In genomic region chr20:25247666-25248500, GRCh38 we compare ENCODE assay signal across 8 cellular contexts. TPM values are rescaled to one million over a fixed set of nuclear protein-coding genes. Genes with fewer than 3 reads are reported as not detected.
DNase-seq lines count a peak whose midpoint lies in the region; ATAC-seq and TF ChIP-seq lines count a peak whose summit lies in the region.

PYGB (plus strand) TSS chr20:25248085; CDS start chr20:25248179, 94 bp downstream.

- peaks cover 46% of the 10 kb centered on the region for H3K4me1 ChIP-seq in Loucy (ENCODE audit: insufficient read depth, low read length, poor library complexity, severe bottlenecking)
- peaks cover 41% of the 10 kb centered on the region for H3K4me1 ChIP-seq in SJSA1 (replicated peaks)
- H3K4me1 ChIP-seq in foreskin keratinocyte = peaks cover 9% of the 10 kb centered on the region
- H3K4me1 ChIP-seq in neural progenitor cell = peaks cover 57% of the 10 kb centered on the region
- peaks cover 11 to 61% (median 57%) of the 10 kb centered on the region in 5 donors for H3K4me1 ChIP-seq in subcutaneous abdominal adipose tissue (ENCODE audit: control insufficient read depth in 5 of 5, insufficient read depth in 5 of 5, low read length in 5 of 5)

- H3K27ac ChIP-seq in SJSA1 (peak within 1 kb of the TSS; percentile 70), foreskin keratinocyte (peak within 1 kb of the TSS; percentile 84), neural progenitor cell (peak within 1 kb of the TSS; percentile 68), subcutaneous abdominal adipose tissue (ENCODE audit: low read depth, low read length) (peak within 1 kb of the TSS; percentile 92)

- H3K27ac Mint-ChIP-seq in neural progenitor cell = peak within 1 kb of the TSS; percentile 96

- peak within 1 kb of the TSS; percentile 87 for H3K4me2 ChIP-seq in Loucy (ENCODE audit: low read depth, low read length, poor library complexity, severe bottlenecking)
- peak within 1 kb of the TSS; percentile 93 for H3K4me2 ChIP-seq in neural progenitor cell

- peaks cover 7% of the 10 kb centered on the region for H3K27me3 ChIP-seq in H7 (ENCODE audit: control insufficient read depth, insufficient read depth, low read length)
- H3K27me3 ChIP-seq in Loucy (ENCODE audit: insufficient read depth, low read length, poor library complexity, severe bottlenecking) = no peaks in the 10 kb centered on the region
- no peaks in the 10 kb centered on the region for H3K27me3 ChIP-seq in SJSA1 (replicated peaks)
- no peaks in the 10 kb centered on the region for H3K27me3 ChIP-seq in foreskin keratinocyte
- peaks cover 20% of the 10 kb centered on the region for H3K27me3 ChIP-seq in neural progenitor cell
- no peaks in the 10 kb centered on the region for H3K27me3 ChIP-seq in subcutaneous abdominal adipose tissue (ENCODE audit: control insufficient read depth in 5 of 5, insufficient read depth in 4 of 5, low read length in 5 of 5)

- peak within 1 kb of the TSS; percentile 75 for H3K9ac ChIP-seq in Loucy (ENCODE audit: low read depth, low read length, poor library complexity, severe bottlenecking)
- peak within 1 kb of the TSS; percentile 36 for H3K9ac ChIP-seq in neural progenitor cell
- peak within 1 kb of the TSS; percentile 52 to 90 (median 79) for H3K9ac ChIP-seq in subcutaneous abdominal adipose tissue (ENCODE audit: low read length in 5 of 5)

- no peaks in the 10 kb centered on the region for H3K9me2 ChIP-seq in Loucy (replicated peaks; ENCODE audit: low read depth, low read length)

- H3K36me3 Mint-ChIP-seq in neural progenitor cell = peaks cover 4% of the 10 kb centered on the region

- H3F3A ChIP-seq in Loucy (ENCODE audit: low read depth) = 0 out of 2 replicates have a peak, but pooled peaks cover 2% of the 10 kb centered on the region
- H3F3A ChIP-seq in neural progenitor cell (ENCODE audit: low read depth) = peaks cover 47% of the 10 kb centered on the region

- DNase-seq in GDM1 (lab: John Stamatoyannopoulos, UW) (peak; percentile 72), H7 (peak; percentile 99), SJSA1 (ENCODE audit: low read depth in 1 of 2, low spot score in 2 of 2) (peak; percentile 83 to 90), foreskin keratinocyte (peak; percentile 42 to 69), neural progenitor cell (ENCODE audit: low spot score) (peak; percentile 93)
- DNase-seq in activated gamma-delta T cell treated with anti-CD3 and anti-CD28 coated beads, Interleukin-2, amount 50 U/mL, for 16 hours (ENCODE audit: low read depth) = peak; percentile 54

- H3K9me3 ChIP-seq in Loucy (ENCODE audit: insufficient read depth, low read depth, low read length) (no peaks in the 10 kb centered on the region), SJSA1 (replicated peaks) (peaks cover 7% of the 10 kb centered on the region), neural progenitor cell (ENCODE audit: low read depth) (no peaks in the 10 kb centered on the region), subcutaneous abdominal adipose tissue (ENCODE audit: control insufficient read depth in 5 of 5, low read length in 5 of 5) (peaks cover 0 to 6% (median 3%) of the 10 kb centered on the region in 5 donors)

- H3K36me3 ChIP-seq in H7 (replicated peaks; ENCODE audit: control insufficient read depth, insufficient read depth, low read length) (no peaks in the 10 kb centered on the region; the same call in 1 of the 2 replicates), Loucy (ENCODE audit: insufficient read depth, low read length) (no peaks in the 10 kb centered on the region), SJSA1 (peaks cover 42% of the 10 kb centered on the region), neural progenitor cell (no peaks in the 10 kb centered on the region), subcutaneous abdominal adipose tissue (ENCODE audit: control insufficient read depth in 5 of 5, insufficient read depth in 5 of 5, low read length in 5 of 5) (peaks cover 0 to 2% (median 0%) of the 10 kb centered on the region in 5 donors)

- H4K20me1 ChIP-seq in Loucy (ENCODE audit: insufficient read depth, low read length, poor library complexity, severe bottlenecking) = peaks cover 33% of the 10 kb centered on the region
- H4K20me1 ChIP-seq in neural progenitor cell (ENCODE audit: low read depth) = peaks cover 29% of the 10 kb centered on the region

- peak; percentile 74 for ATAC-seq in foreskin keratinocyte

- H3K4me3 ChIP-seq in H7 (ENCODE audit: insufficient read depth, low read depth, low read length) (peak within 1 kb of the TSS; percentile 90), Loucy (ENCODE audit: low read length, poor library complexity, severe bottlenecking) (peak within 1 kb of the TSS; percentile 96), SJSA1 (peak within 1 kb of the TSS; percentile 99), neural progenitor cell (peak within 1 kb of the TSS; percentile 70), subcutaneous abdominal adipose tissue (ENCODE audit: low read depth in 1 of 5, low read length in 5 of 5) (peak within 1 kb of the TSS; percentile 86 to 98 (median 87))

- H3K79me2 ChIP-seq in Loucy (ENCODE audit: insufficient read depth, low read length) (peaks cover 45% of the 10 kb centered on the region), neural progenitor cell (ENCODE audit: low read depth) (peaks cover 44% of the 10 kb centered on the region)

- H2AFZ ChIP-seq in Loucy (ENCODE audit: low read length) (peak within 1 kb of the TSS; percentile 98), neural progenitor cell (replicated peaks) (peak within 1 kb of the TSS; percentile 88)

- peak within 1 kb of the TSS; percentile 98 for H3K4me3 Mint-ChIP-seq in neural progenitor cell

- H3K9me3 Mint-ChIP-seq in neural progenitor cell = peaks cover 2% of the 10 kb centered on the region

- H3K27me3 Mint-ChIP-seq in neural progenitor cell (ENCODE audit: insufficient read depth, low read depth) = peaks cover 18% of the 10 kb centered on the region

- TF ChIP-seq CTCF in Loucy (conservative IDR thresholded peaks at IDR 0.05; ENCODE audit: low read length) (no peak), foreskin keratinocyte (conservative IDR thresholded peaks at IDR 0.05) (no peak), neural progenitor cell (IDR thresholded peaks at IDR 0.05) (no peak)

- H3K4me1 Mint-ChIP-seq in neural progenitor cell = peaks cover 53% of the 10 kb centered on the region

RNA-seq across cellular contexts. Expression of gene PYGB, which starts in this region (rescaled TPM):
- total RNA-seq in H7 (2014; rRNA removed; shearing (Covaris generic)) = 52.0 and 57.1 TPM in 2 replicates
- 175 and 192 TPM in 2 replicates for total RNA-seq in SJSA1 (2014; rRNA removed; shearing (Covaris generic))
- total RNA-seq in foreskin keratinocyte (311 and 439 TPM in 2 replicates), neural progenitor cell (ENCODE audit: low replicate concordance) (40.9 and 76.7 TPM in 2 replicates)
- polyA plus RNA-seq in foreskin keratinocyte = 196 and 255 TPM in 2 replicates

Comparison
In these comparisons a context has a peak if more than half of its experiments do, and no peak if none do; other contexts are left out.
1. Peak in every context shown above with its lines: DNase-seq, ATAC-seq, H3K4me3 ChIP-seq and H3K27ac ChIP-seq.